ENCODE assay signal across 28 cellular contexts in genomic region chr18:31444142-31444541, GRCh38. TPM values are rescaled to one million over a fixed set of nuclear protein-coding genes. Genes with fewer than 3 reads are reported as not detected.
A peak's percentile ranks its signal among the peaks of the same experiment; 100 is the strongest.
DNase-seq lines count a peak whose midpoint lies in the region; ATAC-seq and TF ChIP-seq lines count a peak whose summit lies in the region.
"Had no signal": no experiment of that assay in that cellular context is flagged by ENCODE, and none has a peak within 500 bp of the region (broad histone marks: within the 10 kb centered on the region; RNA-seq: fewer than 3 reads in every experiment).

No MANE protein-coding gene starts in this region.

- H3K4me3 Mint-ChIP-seq in GM23338 (no peak overlapping the region), neural progenitor cell (no peak overlapping the region)
- H3K4me3 Mint-ChIP-seq: CD14-positive monocyte; CD4-positive, alpha-beta memory T cell; CD4-positive, CD25-positive, alpha-beta regulatory T cell; CD8-positive, alpha-beta memory T cell had no signal

- DNase-seq in GM23338 (ENCODE audit: low spot score) (no peak), Karpas-422 (no peak), neural progenitor cell (ENCODE audit: low spot score) (no peak), NCI-H1092 (lab: John Stamatoyannopoulos, UW) (no peak), mucosa of gallbladder (ENCODE audit: low spot score) (no peak), retina (no peak)
- DNase-seq: 8988T; ACHN; BE2C; C1 segment of cervical spinal cord; CD4-positive, alpha-beta memory T cell; CD4-positive, CD25-positive, alpha-beta regulatory T cell; CD8-positive, alpha-beta memory T cell; COR-L47; DMS 273 treated with DMSO at 0.1 percent for 48 hours; DMS153; DMS53; DMS79; DND-41; EL; GDM1 had no signal

- H4K20me1 ChIP-seq in GM23338 (replicated peaks; ENCODE audit: insufficient read depth) (no peaks in the 10 kb centered on the region), Karpas-422 (ENCODE audit: insufficient read depth, low read depth, low read length) (no peaks in the 10 kb centered on the region), neural progenitor cell (ENCODE audit: low read depth) (no peaks in the 10 kb centered on the region)
- H4K20me1 ChIP-seq: BLaER1 had no signal

- H3K4me2 ChIP-seq in GM23338, result no peak overlapping the region
- H3K4me2 ChIP-seq in Karpas-422 (ENCODE audit: low read depth, low read length, poor library complexity, severe bottlenecking), result no peak overlapping the region
- H3K4me2 ChIP-seq in neural progenitor cell, result no peak overlapping the region
- H3K4me2 ChIP-seq: BLaER1 had no signal

- H3K9me3 Mint-ChIP-seq in GM23338, result no peaks in the 10 kb centered on the region
- H3K9me3 Mint-ChIP-seq in neural progenitor cell, result no peaks in the 10 kb centered on the region

- H3K27ac ChIP-seq in GM23338 (ENCODE audit: low read depth), result no peak overlapping the region
- H3K27ac ChIP-seq in Karpas-422 (ENCODE audit: low read length), result no peak overlapping the region
- no peak overlapping the region for H3K27ac ChIP-seq in neural progenitor cell
- H3K27ac ChIP-seq: BLaER1 had no signal

- no peaks in the 10 kb centered on the region for H3K9me2 ChIP-seq in GM23338 (ENCODE audit: insufficient read depth)
- H3K9me2 ChIP-seq in Karpas-422 (replicated peaks; ENCODE audit: insufficient read depth, low read length), result no peaks in the 10 kb centered on the region

- TF ChIP-seq CTCF in GM23338 (conservative IDR thresholded peaks at IDR 0.05; ENCODE audit: low read depth in 2 of 2), result no peak
- TF ChIP-seq CTCF in neural progenitor cell (IDR thresholded peaks at IDR 0.05), result no peak

- H3K27me3 Mint-ChIP-seq in GM23338 (ENCODE audit: insufficient read depth, low read depth, poor library complexity) (no peaks in the 10 kb centered on the region), neural progenitor cell (ENCODE audit: insufficient read depth, low read depth) (peaks cover 2% of the 10 kb centered on the region)
- H3K27me3 Mint-ChIP-seq: CD4-positive, CD25-positive, alpha-beta regulatory T cell; CD8-positive, alpha-beta memory T cell had no signal

- no peak for ATAC-seq in GM23338
- ATAC-seq: GM12878 had no signal

- H2AFZ ChIP-seq in GM23338, result 0 out of 2 replicates have a peak overlapping the region, but pooled peaks have one; percentile 49
- peak overlapping the region; percentile 73; the same call in 1 of the 2 replicates for H2AFZ ChIP-seq in Karpas-422 (ENCODE audit: low read length)
- peak overlapping the region; percentile 3 for H2AFZ ChIP-seq in neural progenitor cell (replicated peaks)

- H3K27ac Mint-ChIP-seq in GM23338 (no peak overlapping the region), neural progenitor cell (no peak overlapping the region)
- H3K27ac Mint-ChIP-seq: CD14-positive monocyte; CD4-positive, alpha-beta memory T cell; CD4-positive, CD25-positive, alpha-beta regulatory T cell; CD8-positive, alpha-beta memory T cell had no signal

- H3K4me1 ChIP-seq in GM23338 (ENCODE audit: insufficient read depth) (no peaks in the 10 kb centered on the region), Karpas-422 (ENCODE audit: low read length) (peaks cover 25% of the 10 kb centered on the region), neural progenitor cell (no peaks in the 10 kb centered on the region)
- H3K4me1 ChIP-seq: BE2C, BLaER1 had no signal

- H3K36me3 ChIP-seq in GM23338 (ENCODE audit: insufficient read depth), result no peaks in the 10 kb centered on the region
- H3K36me3 ChIP-seq in Karpas-422 (ENCODE audit: insufficient read depth, low read length), result no peaks in the 10 kb centered on the region
- no peaks in the 10 kb centered on the region for H3K36me3 ChIP-seq in neural progenitor cell
- H3K36me3 ChIP-seq: BE2C, BLaER1 had no signal

- no peaks in the 10 kb centered on the region for H3K36me3 Mint-ChIP-seq in GM23338 (ENCODE audit: low read depth)
- no peaks in the 10 kb centered on the region for H3K36me3 Mint-ChIP-seq in neural progenitor cell
- H3K36me3 Mint-ChIP-seq: CD14-positive monocyte; CD4-positive, alpha-beta memory T cell; CD4-positive, CD25-positive, alpha-beta regulatory T cell; CD8-positive, alpha-beta memory T cell had no signal

- H3K4me1 Mint-ChIP-seq in GM23338 (peaks cover 5% of the 10 kb centered on the region; the same call in 2 of the 3 replicates), neural progenitor cell (no peaks in the 10 kb centered on the region)
- H3K4me1 Mint-ChIP-seq: CD4-positive, alpha-beta memory T cell; CD4-positive, CD25-positive, alpha-beta regulatory T cell; CD8-positive, alpha-beta memory T cell had no signal

- H3K79me2 ChIP-seq in GM23338 (replicated peaks; ENCODE audit: insufficient read depth) (no peaks in the 10 kb centered on the region), Karpas-422 (ENCODE audit: low read length) (no peaks in the 10 kb centered on the region), neural progenitor cell (ENCODE audit: low read depth) (no peaks in the 10 kb centered on the region)

- H3F3A ChIP-seq in GM23338 (replicated peaks; ENCODE audit: low read depth), result no peaks in the 10 kb centered on the region
- H3F3A ChIP-seq in neural progenitor cell (ENCODE audit: low read depth), result no peaks in the 10 kb centered on the region

- H3K27me3 ChIP-seq in GM23338 (ENCODE audit: insufficient read depth), result no peaks in the 10 kb centered on the region
- H3K27me3 ChIP-seq in Karpas-422 (ENCODE audit: low read length), result no peaks in the 10 kb centered on the region
- no peaks in the 10 kb centered on the region for H3K27me3 ChIP-seq in neural progenitor cell
- H3K27me3 ChIP-seq: BE2C, BLaER1 had no signal

- H3K4me3 ChIP-seq in GM23338 (no peak overlapping the region), Karpas-422 (ENCODE audit: low read length) (no peak overlapping the region), neural progenitor cell (no peak overlapping the region)
- H3K4me3 ChIP-seq: BLaER1, GM12878 had no signal

- no peaks in the 10 kb centered on the region for H3K9me3 ChIP-seq in Karpas-422 (ENCODE audit: low read length)
- H3K9me3 ChIP-seq in neural progenitor cell (ENCODE audit: low read depth), result no peaks in the 10 kb centered on the region
- H3K9me3 ChIP-seq: BE2C, BLaER1 had no signal

- H3K9ac ChIP-seq in Karpas-422 (ENCODE audit: low read length) (no peak overlapping the region), neural progenitor cell (no peak overlapping the region)
- H3K9ac ChIP-seq: BLaER1 had no signal

RNA-seq across cellular contexts. Expression of gene DSG3, which starts 3.4 kb away (rescaled TPM):
- 0.24 TPM in 1 of 2 replicates, not detected in the other for total RNA-seq in GM23338 (2014; rRNA removed; shearing (Covaris generic))
- polyA plus RNA-seq in GM23338 (2016; fragmentation: Nextera tagmentation; extraction: Ambion mirVana), result 0.05 and 0.07 TPM in 2 replicates
- not detected in 2 replicates for total RNA-seq in Karpas-422 (2014; rRNA removed; shearing (Covaris generic); ENCODE audit: low replicate concordance)
- total RNA-seq in neural progenitor cell (ENCODE audit: low replicate concordance) (not detected in 2 replicates), mucosa of gallbladder (0.06 TPM)
- total RNA-seq: A673; CD4-positive, alpha-beta memory T cell; CD4-positive, CD25-positive, alpha-beta regulatory T cell; CD8-positive, alpha-beta memory T cell; Daoy; G401 had no signal
- polyA plus RNA-seq: AG04450; CD14-positive monocyte; CD4-positive, CD25-positive, alpha-beta regulatory T cell; CD8-positive, alpha-beta memory T cell had no signal

RNA-seq across cellular contexts. Expression of gene DSG2, which starts 53.8 kb away (rescaled TPM):
- 144 and 147 TPM in 2 replicates for total RNA-seq in GM23338 (2014; rRNA removed; shearing (Covaris generic))
- polyA plus RNA-seq in GM23338 (2016; fragmentation: Nextera tagmentation; extraction: Ambion mirVana), result 41.2 and 44.7 TPM in 2 replicates
- total RNA-seq in Karpas-422 (2014; rRNA removed; shearing (Covaris generic); ENCODE audit: low replicate concordance), result not detected in 2 replicates
- total RNA-seq in neural progenitor cell (ENCODE audit: low replicate concordance), result 50.5 and 65.6 TPM in 2 replicates
- total RNA-seq in mucosa of gallbladder, result 103 TPM
- total RNA-seq: A673; CD4-positive, alpha-beta memory T cell had no signal
- polyA plus RNA-seq: CD14-positive monocyte; CD4-positive, alpha-beta memory T cell; CD4-positive, CD25-positive, alpha-beta regulatory T cell had no signal

Comparison
In these comparisons a context has a peak if more than half of its experiments do, and no peak if none do; other contexts are left out.
1. H2AFZ ChIP-seq: peak in every context shown above with its lines; median percentile 73 in Karpas-422; 49 in GM23338; 3 in neural progenitor cell.
2. RNA of gene DSG2, which starts 53.8 kb away (total RNA-seq): 144 to 147 TPM in GM23338, 103 TPM in mucosa of gallbladder (single experiment) and 50.5 to 65.6 TPM in neural progenitor cell; not detected in Karpas-422; every median in the first group is over 10 times any median in the second.